Comparison of ENCODE assay signal across 1 cellular context in genomic region chr1:33350611-33351280, GRCh38.
A peak's percentile ranks its signal among the peaks of the same experiment; 100 is the strongest.
TF ChIP-seq lines count a peak whose summit lies in the region.

No MANE protein-coding gene starts in this region.

TF ChIP-seq in K562, 482 proteins besides CTCF, POLR2A, EP300 and RAD21 (continued from another document and continues in another):
- TF ChIP-seq ATF1 (CRISPR knock-in tag; IDR thresholded peaks at IDR 0.05) (no peak), ATF1 (tag; IDR thresholded peaks at IDR 0.05) (peak; percentile 17; the same call in 1 of the 2 replicates), TEAD1 (CRISPR knock-in tag; IDR thresholded peaks at IDR 0.05) (no peak), MIER1 (IDR thresholded peaks at IDR 0.05; ENCODE audit: low read depth) (0 out of 2 replicates have a peak, but pooled peaks have one; percentile 40), NR4A1 (CRISPR knock-in tag; IDR thresholded peaks at IDR 0.05) (no peak), NR4A1 (tag; IDR thresholded peaks at IDR 0.05) (0 out of 2 replicates have a peak, but pooled peaks have one; percentile 11), EP400 (IDR thresholded peaks at IDR 0.05) (0 out of 2 replicates have a peak, but pooled peaks have one; percentile 10), ZNF740 (CRISPR knock-in tag; IDR thresholded peaks at IDR 0.05) (peak; percentile 7; the same call in 1 of the 2 replicates), ZNF740 (tag; IDR thresholded peaks at IDR 0.05) (no peak), CBFB (CRISPR knock-in tag; IDR thresholded peaks at IDR 0.05) (0 out of 2 replicates have a peak, but pooled peaks have one; percentile 11), ZNF512 (tag; IDR thresholded peaks at IDR 0.05) (peak; percentile 93), FOXJ3 (CRISPR knock-in tag; IDR thresholded peaks at IDR 0.05) (no peak), ZBTB5 (IDR thresholded peaks at IDR 0.05) (no peak), HMGXB4 (CRISPR knock-in tag; IDR thresholded peaks at IDR 0.05) (no peak), NUFIP1 (IDR thresholded peaks at IDR 0.05; ENCODE audit: partially characterized antibody) (no peak), ZNF407 (IDR thresholded peaks at IDR 0.05; ENCODE audit: low read depth) (peak; percentile 29; the same call in 1 of the 2 replicates), FOXA3 (CRISPR knock-in tag; conservative IDR thresholded peaks at IDR 0.05 in 1 of 2, IDR thresholded peaks at IDR 0.05 in 1 of 2) (no peak), MLLT1 (IDR thresholded peaks at IDR 0.05) (peak in 1 of 2 experiments; percentile 38; a peak in 1 of 4 replicates), OTX1 (CRISPR knock-in tag; IDR thresholded peaks at IDR 0.05) (0 out of 2 replicates have a peak, but pooled peaks have one; percentile 14), ZBTB40 (IDR thresholded peaks at IDR 0.05) (peak; percentile 42; the same call in 1 of the 2 replicates), ZBTB40 (CRISPR knock-in tag; IDR thresholded peaks at IDR 0.05) (no peak), ZC3H11A (IDR thresholded peaks at IDR 0.05; ENCODE audit: low read depth, low read length) (no peak)
